15 cellular contexts compared by ENCODE assay signal in genomic region chr17:77744268-77744988, GRCh38.
"Had no signal": no experiment of that assay in that cellular context is flagged by ENCODE, and none has a peak within 500 bp of the region (broad histone marks: within the 10 kb centered on the region; RNA-seq: fewer than 3 reads in every experiment).

No MANE protein-coding gene starts in this region.

- H3K4me3 ChIP-seq: lower lobe of right lung had no signal

- H3K36me3 ChIP-seq: lower lobe of right lung had no signal

- ATAC-seq: activated CD8-positive, alpha-beta T cell treated with anti-CD3 and anti-CD28 coated beads for 36 hours; activated naive CD8-positive, alpha-beta T cell treated with anti-CD3 and anti-CD28 coated beads, Interleukin-2, amount 50 U/mL, for 24 hours; activated T-cell treated with anti-CD3 and anti-CD28 coated beads, Interleukin-2, amount 50 U/mL, for 72 hours; lower lobe of right lung; stimulated activated naive CD8-positive, alpha-beta T cell treated with anti-CD3 and anti-CD28 coated beads, Interleukin-15, amount 100 ng/mL, for 72 hours had no signal

- DNase-seq: activated CD4-positive, alpha-beta T cell treated with anti-CD3 and anti-CD28 coated beads for 4 hours; activated CD8-positive, alpha-beta memory T cell treated with anti-CD3 and anti-CD28 coated beads, Interleukin-2, amount 50 U/mL, for 4 hours; activated CD8-positive, alpha-beta T cell treated with anti-CD3 and anti-CD28 coated beads for 36 hours; activated naive CD4-positive, alpha-beta T cell; activated naive CD8-positive, alpha-beta T cell treated with anti-CD3 and anti-CD28 coated beads, Interleukin-2, amount 50 U/mL, for 24 hours; activated T-cell treated with anti-CD3 and anti-CD28 coated beads, Interleukin-2, amount 50 U/mL, for 72 hours; hippocampal formation; kidney glomerular epithelial cell; lower lobe of right lung; naive B cell; stimulated activated CD4-positive, alpha-beta T cell treated with anti-CD3 and anti-CD28 coated beads, Interleukin-15, amount 100 ng/mL, for 24 hours; stimulated activated CD4-positive, alpha-beta T cell treated with anti-CD3 and anti-CD28 coated beads, Interleukin-4, amount 100 ng/mL, for 24 hours; stimulated activated naive CD8-positive, alpha-beta T cell treated with anti-CD3 and anti-CD28 coated beads, Interleukin-15, amount 100 ng/mL, for 72 hours; T-helper 9 cell had no signal

- H3K9me3 ChIP-seq: lower lobe of right lung had no signal

- H3K4me1 ChIP-seq: lower lobe of right lung had no signal

- H3K27ac ChIP-seq: lower lobe of right lung, VCaP had no signal
